ENCODE assay signal across 10 cellular contexts in genomic region chr9:278651-279050, GRCh38.
A peak's percentile ranks its signal among the peaks of the same experiment; 100 is the strongest.
DNase-seq lines count a peak whose midpoint lies in the region; ATAC-seq and TF ChIP-seq lines count a peak whose summit lies in the region.
"Had no signal": no experiment of that assay in that cellular context is flagged by ENCODE, and none has a peak within 500 bp of the region (broad histone marks: within the 10 kb centered on the region; RNA-seq: fewer than 3 reads in every experiment).

No MANE protein-coding gene starts in this region.

- ATAC-seq in CD8-positive, alpha-beta T cell, result peak; percentile 48
- ATAC-seq in HG02623 (IDR thresholded peaks at IDR 0.05; ENCODE audit: unreplicated experiment) (peak; percentile 35), lung (ENCODE audit: insufficient read depth, low FRiP score) (peak; percentile 62), HG02973 (IDR thresholded peaks at IDR 0.05; ENCODE audit: unreplicated experiment) (no peak), GM18502 (IDR thresholded peaks at IDR 0.05; ENCODE audit: poor library complexity, unreplicated experiment) (no peak), HG02852 (IDR thresholded peaks at IDR 0.05; ENCODE audit: unreplicated experiment) (no peak)
- ATAC-seq in activated CD8-positive, alpha-beta T cell treated with anti-CD3 and anti-CD28 coated beads, Interleukin-2, amount 10 ng/mL, durations not matched to agents 7 days and 5 days, result peak; percentile 67

- no peak overlapping the region for H3K27ac Mint-ChIP-seq in CD8-positive, alpha-beta T cell
- no peak overlapping the region for H3K27ac Mint-ChIP-seq in activated CD8-positive, alpha-beta T cell treated with anti-CD3 and anti-CD28 coated beads, Interleukin-2, amount 10 ng/mL, durations not matched to agents 7 days and 5 days
- H3K27ac Mint-ChIP-seq: activated naive CD4-positive, alpha-beta T cell treated with anti-CD3 and anti-CD28 coated beads, Interleukin-2, amount 50 U/mL, for 24 hours had no signal

- intact Hi-C loops in CD8-positive, alpha-beta T cell (cut with DNase I, micrococcal nuclease), result loop anchor here in 1 of 2 experiments (2.0 to 5.0 kb wide), 2 partner anchors 14 to 1739 kb away; partner anchors contain the start of gene SMARCA2

- CTCF ChIA-PET in CD8-positive, alpha-beta T cell (lab: Charles Lee), result no interaction called here
- CTCF ChIA-PET in activated CD8-positive, alpha-beta T cell treated with anti-CD3 and anti-CD28 coated beads, Interleukin-2, amount 10 ng/mL, durations not matched to agents 7 days and 5 days (lab: Charles Lee), result interaction anchor here (1.3 to 3.2 kb wide), 2 partner anchors 64 to 67 kb away, joined by 3 to 19 read pairs; partner anchors contain the start of gene DOCK8

- no peaks in the 10 kb centered on the region for H3K9me3 Mint-ChIP-seq in CD8-positive, alpha-beta T cell
- H3K9me3 Mint-ChIP-seq in activated CD8-positive, alpha-beta T cell treated with anti-CD3 and anti-CD28 coated beads, Interleukin-2, amount 10 ng/mL, durations not matched to agents 7 days and 5 days (ENCODE audit: insufficient read depth), result no peaks in the 10 kb centered on the region
- H3K9me3 Mint-ChIP-seq: activated naive CD4-positive, alpha-beta T cell treated with anti-CD3 and anti-CD28 coated beads, Interleukin-2, amount 50 U/mL, for 24 hours had no signal

- 66 to 79% methylated on average over 8 of the region's 8 CpGs for WGBS in lung, 2 donors

- peaks cover 75% of the 10 kb centered on the region for H3K4me1 ChIP-seq in CD8-positive, alpha-beta T cell (ENCODE audit: insufficient read depth, low read length)
- H3K4me1 ChIP-seq in lung (ENCODE audit: control insufficient read depth in 2 of 2, insufficient read depth in 2 of 2, low read length in 2 of 2), result no peaks in the 10 kb centered on the region

- no peak for TF ChIP-seq CTCF in CD8-positive, alpha-beta T cell (IDR thresholded peaks at IDR 0.05)
- no peak for TF ChIP-seq CTCF in lung (IDR thresholded peaks at IDR 0.05; ENCODE audit: control extremely low read depth, extremely low read depth)

- POLR2A ChIA-PET in CD8-positive, alpha-beta T cell (lab: Charles Lee), result interaction anchor here (1.6 kb wide), 1 partner anchor 18 kb away, joined by 4 read pairs; no protein-coding TSS in a partner anchor
- POLR2A ChIA-PET in activated CD8-positive, alpha-beta T cell treated with anti-CD3 and anti-CD28 coated beads, Interleukin-2, amount 10 ng/mL, durations not matched to agents 7 days and 5 days (lab: Charles Lee), result interaction anchor here (1.1 to 8.5 kb wide), 3 partner anchors 12 to 63 kb away, joined by 3 to 122 read pairs (median 12); partner anchors contain the start of gene DOCK8

- no peak overlapping the region for H3K4me3 Mint-ChIP-seq in CD8-positive, alpha-beta T cell
- no peak overlapping the region for H3K4me3 Mint-ChIP-seq in activated CD8-positive, alpha-beta T cell treated with anti-CD3 and anti-CD28 coated beads, Interleukin-2, amount 10 ng/mL, durations not matched to agents 7 days and 5 days
- H3K4me3 Mint-ChIP-seq: activated naive CD4-positive, alpha-beta T cell treated with anti-CD3 and anti-CD28 coated beads, Interleukin-2, amount 50 U/mL, for 24 hours had no signal

- no peaks in the 10 kb centered on the region for H3K27me3 ChIP-seq in CD8-positive, alpha-beta T cell (ENCODE audit: insufficient read depth, low read length)
- H3K27me3 ChIP-seq in lung (ENCODE audit: control insufficient read depth, insufficient read depth), result no peaks in the 10 kb centered on the region

- H3K27me3 Mint-ChIP-seq in CD8-positive, alpha-beta T cell (ENCODE audit: low read depth), result no peaks in the 10 kb centered on the region
- H3K27me3 Mint-ChIP-seq in activated CD8-positive, alpha-beta T cell treated with anti-CD3 and anti-CD28 coated beads, Interleukin-2, amount 10 ng/mL, durations not matched to agents 7 days and 5 days (ENCODE audit: low read depth), result no peaks in the 10 kb centered on the region
- H3K27me3 Mint-ChIP-seq: activated naive CD4-positive, alpha-beta T cell treated with anti-CD3 and anti-CD28 coated beads, Interleukin-2, amount 50 U/mL, for 24 hours had no signal

- H3K9me3 ChIP-seq in CD8-positive, alpha-beta T cell (ENCODE audit: low read length), result no peaks in the 10 kb centered on the region
- no peaks in the 10 kb centered on the region for H3K9me3 ChIP-seq in lung (ENCODE audit: control insufficient read depth in 2 of 2, insufficient read depth in 1 of 2, low read length in 1 of 2)

- H3K27ac ChIP-seq in CD8-positive, alpha-beta T cell (ENCODE audit: low read depth, low read length), result peak overlapping the region; percentile 78
- peak overlapping the region in 1 of 2 donors; percentile 52 for H3K27ac ChIP-seq in lung (ENCODE audit: low read depth in 1 of 2, low read length in 1 of 2)

- peaks cover 11% of the 10 kb centered on the region for H3K36me3 ChIP-seq in CD8-positive, alpha-beta T cell (ENCODE audit: insufficient read depth, low read length)
- no peaks in the 10 kb centered on the region for H3K36me3 ChIP-seq in lung (ENCODE audit: control insufficient read depth in 2 of 2, insufficient read depth in 2 of 2, low read length in 2 of 2)

- H3K4me1 Mint-ChIP-seq in CD8-positive, alpha-beta T cell (ENCODE audit: low read depth), result peaks cover 49% of the 10 kb centered on the region
- H3K4me1 Mint-ChIP-seq in activated CD8-positive, alpha-beta T cell treated with anti-CD3 and anti-CD28 coated beads, Interleukin-2, amount 10 ng/mL, durations not matched to agents 7 days and 5 days (ENCODE audit: low read depth), result peaks cover 37% of the 10 kb centered on the region

- peaks cover 39% of the 10 kb centered on the region for H3K36me3 Mint-ChIP-seq in CD8-positive, alpha-beta T cell
- H3K36me3 Mint-ChIP-seq in activated CD8-positive, alpha-beta T cell treated with anti-CD3 and anti-CD28 coated beads, Interleukin-2, amount 10 ng/mL, durations not matched to agents 7 days and 5 days (ENCODE audit: low read depth), result peaks cover 50% of the 10 kb centered on the region

- peak in 4 of 7 experiments; percentile 28 to 57 (median 40) for DNase-seq in CD8-positive, alpha-beta T cell
- DNase-seq in activated CD8-positive, alpha-beta T cell treated with anti-CD3 and anti-CD28 coated beads, Interleukin-2, amount 10 ng/mL, durations not matched to agents 7 days and 5 days, result peak; percentile 78
- DNase-seq in lung (ENCODE audit: low spot score), result no peak
- DNase-seq in NOMO-1 treated with DMSO at 0.1 percent for 48 hours (lab: John Stamatoyannopoulos, UW; ENCODE audit: unreplicated experiment), result no peak
- DNase-seq: NCI-H1417 had no signal

- H3K4me3 ChIP-seq in CD8-positive, alpha-beta T cell (ENCODE audit: low read depth, low read length), result peak overlapping the region; percentile 10
- H3K4me3 ChIP-seq in lung, result no peak overlapping the region

Comparison
In these comparisons a context has a peak if more than half of its experiments do, and no peak if none do; other contexts are left out.
1. ATAC-seq: peak in CD8-positive, alpha-beta T cell (single experiment), HG02623 (single experiment), activated CD8-positive, alpha-beta T cell treated with anti-CD3 and anti-CD28 coated beads, Interleukin-2, amount 10 ng/mL, durations not matched to agents 7 days and 5 days (single experiment) and lung (single experiment); none in HG02973 (single experiment), GM18502 (single experiment) and HG02852 (single experiment).
2. DNase-seq: peak in CD8-positive, alpha-beta T cell (4 of 7) and activated CD8-positive, alpha-beta T cell treated with anti-CD3 and anti-CD28 coated beads, Interleukin-2, amount 10 ng/mL, durations not matched to agents 7 days and 5 days (single experiment); none in lung (single experiment) and NOMO-1 treated with DMSO at 0.1 percent for 48 hours (single experiment).